20 cellular contexts compared by ENCODE assay signal in the genomic region with DNA sequence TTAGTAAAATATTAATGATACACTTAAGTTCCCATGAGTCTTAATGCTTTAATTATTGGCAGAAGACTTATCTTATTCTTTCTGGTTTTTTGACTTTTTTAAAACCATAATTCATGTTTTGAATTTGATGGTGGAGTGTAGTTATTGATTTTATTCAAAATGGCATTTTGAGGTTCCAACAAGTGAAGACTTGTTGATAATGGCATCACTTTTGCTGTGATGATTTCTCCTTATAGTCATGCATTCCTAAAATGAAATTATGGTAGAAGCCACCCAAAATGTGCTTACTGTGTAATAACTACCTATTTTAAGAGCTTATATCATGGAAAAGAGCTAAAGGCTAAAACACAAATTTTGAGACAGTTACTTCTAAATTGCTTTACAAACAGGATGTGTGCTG. TPM values are rescaled to one million over a fixed set of nuclear protein-coding genes. Genes with fewer than 3 reads are reported as not detected.
A peak's percentile ranks its signal among the peaks of the same experiment; 100 is the strongest.
DNase-seq lines count a peak whose midpoint lies in the region; ATAC-seq and TF ChIP-seq lines count a peak whose summit lies in the region.
"Had no signal": no experiment of that assay in that cellular context is flagged by ENCODE, and none has a peak within 500 bp of the region (broad histone marks: within the 10 kb centered on the region; RNA-seq: fewer than 3 reads in every experiment).

No MANE protein-coding gene starts in this region.

- H3K4me1 ChIP-seq in DOHH2 (ENCODE audit: control insufficient read depth, low read length) = peaks cover 49% of the 10 kb centered on the region
- H3K4me1 ChIP-seq in MM.1S (ENCODE audit: low read length) = peaks cover 27% of the 10 kb centered on the region
- H3K4me1 ChIP-seq in body of pancreas = peaks cover 43% of the 10 kb centered on the region
- H3K4me1 ChIP-seq in muscle layer of duodenum (ENCODE audit: control insufficient read depth in 1 of 2, insufficient read depth in 2 of 2, low read length in 2 of 2) = peaks cover 5 to 25% of the 10 kb centered on the region in 2 donors
- peaks cover 36% of the 10 kb centered on the region for H3K4me1 ChIP-seq in upper lobe of right lung

- no peaks in the 10 kb centered on the region for H3K9me3 ChIP-seq in DOHH2 (ENCODE audit: control insufficient read depth, insufficient read depth, low read length)
- no peaks in the 10 kb centered on the region for H3K9me3 ChIP-seq in MM.1S (replicated peaks; ENCODE audit: insufficient read depth, low read length)
- H3K9me3 ChIP-seq in body of pancreas = no peaks in the 10 kb centered on the region
- no peaks in the 10 kb centered on the region for H3K9me3 ChIP-seq in muscle layer of duodenum (ENCODE audit: control insufficient read depth in 1 of 2, low read length in 2 of 2)
- H3K9me3 ChIP-seq in upper lobe of right lung = no peaks in the 10 kb centered on the region
- H3K9me3 ChIP-seq: suprapubic skin had no signal

- H3K27ac ChIP-seq in DOHH2 (ENCODE audit: low read depth, low read length) (peak overlapping the region; percentile 55), MM.1S (ENCODE audit: low read length) (no peak overlapping the region), body of pancreas (peak overlapping the region in 3 of 4 donors; percentile 12 to 98 (median 23)), muscle layer of duodenum (ENCODE audit: low read length) (peak overlapping the region; percentile 25), upper lobe of right lung (no peak overlapping the region)
- H3K27ac ChIP-seq: parathyroid adenoma had no signal

- no peak for DNase-seq in MM.1S
- DNase-seq in body of pancreas = no peak
- DNase-seq in upper lobe of right lung = no peak
- no peak for DNase-seq in HuH-7.5 (ENCODE audit: low spot score)
- no peak for DNase-seq in activated CD4-positive, alpha-beta T cell treated with anti-CD3 and anti-CD28 coated beads for 1 hour
- DNase-seq: activated CD4-positive, alpha-beta T cell treated with anti-CD3 and anti-CD28 coated beads, Interleukin-2, amount 50 U/mL, for 4 hours; activated CD8-positive, alpha-beta memory T cell treated with anti-CD3 and anti-CD28 coated beads, Interleukin-2, amount 50 U/mL, for 48 hours; activated effector memory CD4-positive, alpha-beta T cell treated with anti-CD3 and anti-CD28 coated beads, Interleukin-2, amount 50 U/mL, for 16 hours; CD8-positive, alpha-beta T cell; hypothalamus; kidney glomerular epithelial cell; NCI-H2171 treated with DMSO at 0.1 percent for 48 hours; NCI-H69 had no signal

- peaks cover 15% of the 10 kb centered on the region for H3K36me3 ChIP-seq in DOHH2 (ENCODE audit: control insufficient read depth, low read length)
- no peaks in the 10 kb centered on the region for H3K36me3 ChIP-seq in MM.1S (replicated peaks; ENCODE audit: insufficient read depth, low read length)
- H3K36me3 ChIP-seq in body of pancreas (replicated peaks in 1 of 2; ENCODE audit: insufficient read depth in 1 of 2, low read depth in 2 of 2) = no peaks in the 10 kb centered on the region
- no peaks in the 10 kb centered on the region for H3K36me3 ChIP-seq in muscle layer of duodenum (ENCODE audit: control insufficient read depth in 1 of 2, insufficient read depth in 2 of 2, low read length in 2 of 2)
- H3K36me3 ChIP-seq in upper lobe of right lung = no peaks in the 10 kb centered on the region
- H3K36me3 ChIP-seq: cardiac muscle cell, suprapubic skin had no signal

- ATAC-seq in body of pancreas (no peak), upper lobe of right lung (no peak)
- ATAC-seq: CD8-positive, alpha-beta T cell; sciatic nerve; stimulated activated effector memory CD8-positive, alpha-beta T cell treated with anti-CD3 and anti-CD28 coated beads, Interleukin-12 subunit alpha, Interleukin-12 subunit beta, amount 100 ng/mL, for 72 hours had no signal

- H3K79me2 ChIP-seq in DOHH2 (ENCODE audit: control insufficient read depth, low read length) = peaks cover 79% of the 10 kb centered on the region
- peaks cover 73% of the 10 kb centered on the region for H3K79me2 ChIP-seq in MM.1S (ENCODE audit: low read length)

- no peak for TF ChIP-seq POLR2A in body of pancreas (IDR thresholded peaks at IDR 0.05)

- H3K27me3 ChIP-seq in DOHH2 (ENCODE audit: control insufficient read depth, low read length) = no peaks in the 10 kb centered on the region
- H3K27me3 ChIP-seq in MM.1S (replicated peaks; ENCODE audit: insufficient read depth, low read length) = no peaks in the 10 kb centered on the region
- H3K27me3 ChIP-seq in body of pancreas = no peaks in the 10 kb centered on the region
- no peaks in the 10 kb centered on the region for H3K27me3 ChIP-seq in muscle layer of duodenum (ENCODE audit: low read depth, low read length)
- no peaks in the 10 kb centered on the region for H3K27me3 ChIP-seq in upper lobe of right lung
- H3K27me3 ChIP-seq: cardiac muscle cell, suprapubic skin had no signal

- H2AFZ ChIP-seq in MM.1S (ENCODE audit: low read length) = no peak overlapping the region
- H2AFZ ChIP-seq: parathyroid adenoma had no signal

- no peak overlapping the region for H3K9ac ChIP-seq in MM.1S (ENCODE audit: low read length)
- H3K9ac ChIP-seq: parathyroid adenoma had no signal

- H4K20me1 ChIP-seq in DOHH2 (ENCODE audit: control insufficient read depth, insufficient read depth, low read depth, low read length) (no peaks in the 10 kb centered on the region), MM.1S (ENCODE audit: insufficient read depth, low read length) (no peaks in the 10 kb centered on the region)

- intact Hi-C loops in body of pancreas (cut with DNase I) = no loop called here
- intact Hi-C loops in upper lobe of right lung (cut with DNase I) = no loop called here

- H3K4me2 ChIP-seq in DOHH2 (ENCODE audit: low read length) (peak overlapping the region; percentile 93), MM.1S (ENCODE audit: low read depth, low read length) (peak overlapping the region; percentile 25; the same call in 1 of the 2 replicates)

- H3F3A ChIP-seq in DOHH2 (ENCODE audit: control insufficient read depth, insufficient read depth) (peaks cover 6% of the 10 kb centered on the region; the same call in 1 of the 2 replicates), MM.1S (ENCODE audit: insufficient read depth, low read length) (peaks cover 23% of the 10 kb centered on the region)

- H3K4me3 ChIP-seq in DOHH2 (ENCODE audit: low read length) (peak overlapping the region; percentile 62), MM.1S (ENCODE audit: low read length) (no peak overlapping the region), body of pancreas (no peak overlapping the region), muscle layer of duodenum (ENCODE audit: low read depth in 1 of 2, low read length in 2 of 2) (no peak overlapping the region), upper lobe of right lung (no peak overlapping the region)

- TF ChIP-seq CTCF in DOHH2 (IDR thresholded peaks at IDR 0.05; ENCODE audit: low read depth, low read length, poor library complexity, severe bottlenecking) (no peak), MM.1S (IDR thresholded peaks at IDR 0.05; ENCODE audit: low read length) (no peak), body of pancreas (IDR thresholded peaks at IDR 0.05) (no peak), upper lobe of right lung (IDR thresholded peaks at IDR 0.05) (no peak)

- H3K9me2 ChIP-seq in DOHH2 (replicated peaks; ENCODE audit: control insufficient read depth, low read length) = no peaks in the 10 kb centered on the region
- no peaks in the 10 kb centered on the region for H3K9me2 ChIP-seq in MM.1S (replicated peaks; ENCODE audit: insufficient read depth, low read length)

RNA-seq across cellular contexts. Expression of gene DOP1A, which starts 2.2 kb away (rescaled TPM):
- 10 to 100 TPM; 25.9 to 26.7 TPM for total RNA-seq in body of pancreas
- 26.4 TPM for total RNA-seq in upper lobe of right lung

RNA-seq across cellular contexts. Expression of gene UBE3D, which starts 4.0 kb away (rescaled TPM):
- total RNA-seq in body of pancreas = 10 to 100 TPM in 1 of 2 donors, 1 to 10 TPM in 1; 9.3 to 11.5 TPM
- 4.4 TPM for total RNA-seq in upper lobe of right lung

Comparison
In these comparisons a context has a peak if more than half of its experiments do, and no peak if none do; other contexts are left out.
1. H3K27ac ChIP-seq: peak in DOHH2 (single experiment), body of pancreas (3 of 4) and muscle layer of duodenum (single experiment); none in MM.1S (single experiment) and upper lobe of right lung (single experiment).